ENCODE assay signal across 1 cellular context in the genomic region with DNA sequence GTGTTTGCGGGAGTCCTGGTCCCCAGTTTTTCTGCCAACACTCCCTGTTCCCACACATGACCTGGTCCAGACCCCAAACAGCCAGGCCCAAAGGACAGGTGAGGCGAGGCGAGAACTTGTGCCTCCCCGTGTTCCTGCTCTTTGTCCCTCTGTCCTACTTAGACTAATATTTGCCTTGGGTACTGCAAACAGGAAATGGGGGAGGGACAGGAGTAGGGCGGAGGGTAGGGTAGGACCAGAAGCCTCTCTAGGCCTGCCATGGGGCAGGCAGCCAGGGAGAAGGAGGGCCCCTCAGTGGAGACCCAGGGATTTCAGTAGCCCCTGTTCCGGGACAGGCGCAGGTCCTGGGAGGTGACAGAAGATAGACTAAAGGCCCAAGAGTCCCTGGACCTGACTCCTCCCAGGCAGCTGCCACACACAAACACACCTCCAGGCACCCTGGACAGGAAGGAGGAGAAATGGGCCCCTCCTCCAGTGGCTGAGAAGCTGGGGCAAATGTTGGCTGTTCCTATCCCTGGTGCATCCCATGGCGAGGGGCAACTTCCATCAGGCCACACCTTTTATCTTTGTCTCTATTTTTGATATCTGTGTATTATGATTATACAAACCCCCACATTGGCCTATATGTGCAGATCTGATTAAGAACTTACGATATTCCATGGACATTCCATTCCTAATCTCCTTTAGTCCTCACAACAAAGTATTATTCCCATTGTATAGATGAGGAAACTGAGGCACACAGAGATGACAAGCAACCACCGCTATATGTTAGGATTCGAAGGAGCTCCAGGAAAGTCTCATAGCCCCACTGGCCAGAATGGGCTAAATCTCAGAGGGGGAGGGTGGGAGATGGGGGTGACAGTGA.
TF ChIP-seq lines count a peak whose summit lies in the region.

No MANE protein-coding gene starts in this region.

TF ChIP-seq in H1, 55 proteins besides CTCF, POLR2A, EP300 and RAD21:
- TF ChIP-seq PHF8 (conservative IDR thresholded peaks at IDR 0.05; ENCODE audit: low read depth, low read length) = no peak
- no peak for TF ChIP-seq JUND (IDR thresholded peaks at IDR 0.05; ENCODE audit: low read length)
- no peak for TF ChIP-seq HDAC2 (IDR thresholded peaks at IDR 0.05; ENCODE audit: borderline replicate concordance in 1 of 2, low read depth in 2 of 2, low read length in 2 of 2)
- no peak for TF ChIP-seq CTBP2 (IDR thresholded peaks at IDR 0.05; ENCODE audit: borderline replicate concordance, insufficient read depth, insufficient read length, low read length)
- TF ChIP-seq TEAD4 (IDR thresholded peaks at IDR 0.05; ENCODE audit: low read depth, low read length) = no peak
- no peak for TF ChIP-seq SIRT6 (IDR thresholded peaks at IDR 0.05; ENCODE audit: low read length)
- no peak for TF ChIP-seq CBX8 (IDR thresholded peaks at IDR 0.05; ENCODE audit: borderline replicate concordance, low read depth, low read length)
- TF ChIP-seq HDAC6 (IDR thresholded peaks at IDR 0.05; ENCODE audit: low read depth, low read length) = no peak
- no peak for TF ChIP-seq POLR2AphosphoS5 (IDR thresholded peaks at IDR 0.05; ENCODE audit: low read depth, low read length)
- no peak for TF ChIP-seq SIN3A (conservative IDR thresholded peaks at IDR 0.05 in 1 of 2, IDR thresholded peaks at IDR 0.05 in 1 of 2; ENCODE audit: low read depth in 1 of 2, low read length in 2 of 2)
- no peak for TF ChIP-seq MAFK (IDR thresholded peaks at IDR 0.05; ENCODE audit: low read depth, low read length)
- TF ChIP-seq RXRA (IDR thresholded peaks at IDR 0.05; ENCODE audit: insufficient read depth, low read depth, low read length) = no peak
- no peak for TF ChIP-seq CHD1 (IDR thresholded peaks at IDR 0.05; ENCODE audit: low read depth, low read length)
- TF ChIP-seq E2F6 (IDR thresholded peaks at IDR 0.05) = no peak
- TF ChIP-seq CHD2 (IDR thresholded peaks at IDR 0.05; ENCODE audit: low read length) = no peak
- TF ChIP-seq, protein P1, sequence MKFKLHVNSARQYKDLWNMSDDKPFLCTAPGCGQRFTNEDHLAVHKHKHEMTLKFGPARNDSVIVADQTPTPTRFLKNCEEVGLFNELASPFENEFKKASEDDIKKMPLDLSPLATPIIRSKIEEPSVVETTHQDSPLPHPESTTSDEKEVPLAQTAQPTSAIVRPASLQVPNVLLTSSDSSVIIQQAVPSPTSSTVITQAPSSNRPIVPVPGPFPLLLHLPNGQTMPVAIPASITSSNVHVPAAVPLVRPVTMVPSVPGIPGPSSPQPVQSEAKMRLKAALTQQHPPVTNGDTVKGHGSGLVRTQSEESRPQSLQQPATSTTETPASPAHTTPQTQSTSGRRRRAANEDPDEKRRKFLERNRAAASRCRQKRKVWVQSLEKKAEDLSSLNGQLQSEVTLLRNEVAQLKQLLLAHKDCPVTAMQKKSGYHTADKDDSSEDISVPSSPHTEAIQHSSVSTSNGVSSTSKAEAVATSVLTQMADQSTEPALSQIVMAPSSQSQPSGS (IDR thresholded peaks at IDR 0.05; ENCODE audit: low read length) = no peak
- no peak for TF ChIP-seq SP4 (IDR thresholded peaks at IDR 0.05; ENCODE audit: low read length)
- TF ChIP-seq KDM4A (IDR thresholded peaks at IDR 0.05; ENCODE audit: low read depth, low read length, severe bottlenecking) = no peak
- TF ChIP-seq SUZ12 (IDR thresholded peaks at IDR 0.05; ENCODE audit: low read length) = no peak
